17 cellular contexts compared by ENCODE assay signal in the genomic region with DNA sequence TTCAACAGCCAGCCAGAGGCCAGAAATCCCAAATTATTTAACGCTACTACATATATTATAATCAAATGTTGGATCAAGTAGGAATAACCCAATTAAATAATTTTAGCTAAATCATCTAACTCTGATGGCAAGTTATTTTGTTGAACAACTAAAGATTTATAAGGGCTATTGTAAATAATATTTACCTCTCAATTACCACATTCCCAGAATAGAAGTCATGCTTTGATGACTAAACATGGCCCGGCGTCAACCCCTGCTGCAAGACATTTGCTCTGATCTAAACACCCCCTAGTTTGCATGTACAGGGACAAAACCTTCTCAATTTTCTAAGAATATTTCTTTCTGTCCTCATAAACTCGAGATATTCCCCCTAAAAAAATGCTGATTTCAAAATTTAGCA. TPM values are rescaled to one million over a fixed set of nuclear protein-coding genes. Genes with fewer than 3 reads are reported as not detected.
DNase-seq lines count a peak whose midpoint lies in the region; ATAC-seq and TF ChIP-seq lines count a peak whose summit lies in the region.
"Had no signal": no experiment of that assay in that cellular context is flagged by ENCODE, and none has a peak within 500 bp of the region (broad histone marks: within the 10 kb centered on the region; RNA-seq: fewer than 3 reads in every experiment).

No MANE protein-coding gene starts in this region.

- TF ChIP-seq CTCF in foreskin fibroblast (IDR thresholded peaks at IDR 0.05; ENCODE audit: low read depth, low read length): no peak

- DNase-seq in LHCN-M2 (ENCODE audit: low read depth) (peak; percentile 68), amniotic epithelial cell (ENCODE audit: low read depth) (peak; percentile 58), foreskin fibroblast (peak; percentile 79 to 90), Ammon's horn (ENCODE audit: low spot score) (no peak), erythroblast (lab: John Stamatoyannopoulos, UW) (no peak)
- DNase-seq: activated CD8-positive, alpha-beta memory T cell treated with anti-CD3 and anti-CD28 coated beads for 24 hours; endodermal cell; naive thymus-derived CD4-positive, alpha-beta T cell; NCI-H2029 treated with DMSO at 0.1 percent for 48 hours; NCI-H82; right cardiac atrium; SHP77 treated with DMSO at 0.1 percent for 48 hours; stimulated activated naive CD8-positive, alpha-beta T cell treated with anti-CD3 and anti-CD28 coated beads, Interleukin-15, Interleukin-2, amounts not matched to agents 100 U/mL and 50 U/mL, for 24 hours had no signal

- no peak for TF ChIP-seq POLR2A in erythroblast (IDR thresholded peaks at IDR 0.05; ENCODE audit: low read length)

- H3K4me3 ChIP-seq in foreskin fibroblast (ENCODE audit: low read depth in 1 of 2, low read length in 2 of 2): no peak overlapping the region
- H3K4me3 ChIP-seq: hepatocyte, vagina had no signal

- ATAC-seq in HG02678 (IDR thresholded peaks at IDR 0.05; ENCODE audit: unreplicated experiment): no peak
- no peak for ATAC-seq in HG02610 (IDR thresholded peaks at IDR 0.05; ENCODE audit: unreplicated experiment)
- ATAC-seq: naive thymus-derived CD4-positive, alpha-beta T cell; right cardiac atrium; stimulated activated naive CD8-positive, alpha-beta T cell treated with anti-CD3 and anti-CD28 coated beads, Interleukin-15, Interleukin-2, amounts not matched to agents 100 U/mL and 50 U/mL, for 24 hours had no signal

RNA-seq across cellular contexts. Expression of gene VEGFC, which starts 14.2 kb away (rescaled TPM):
- total RNA-seq in LHCN-M2 (2014; rRNA removed): 29.9 and 39.5 TPM in 2 replicates
- polyA plus RNA-seq in LHCN-M2 (2012): 55.8 TPM
- total RNA-seq: naive thymus-derived CD4-positive, alpha-beta T cell had no signal
- polyA plus RNA-seq: naive thymus-derived CD4-positive, alpha-beta T cell had no signal

Comparison
In these comparisons a context has a peak if more than half of its experiments do, and no peak if none do; other contexts are left out.
1. DNase-seq: peak in LHCN-M2 (single experiment), amniotic epithelial cell (single experiment) and foreskin fibroblast (2 of 2); none in Ammon's horn (single experiment) and erythroblast (0 of 2).